Comparison of ENCODE assay signal across 21 cellular contexts in genomic region chr1:1926346-1926811, GRCh38. TPM values are rescaled to one million over a fixed set of nuclear protein-coding genes. Genes with fewer than 3 reads are reported as not detected.
DNase-seq lines count a peak whose midpoint lies in the region; ATAC-seq and TF ChIP-seq lines count a peak whose summit lies in the region.
"Had no signal": no experiment of that assay in that cellular context is flagged by ENCODE, and none has a peak within 500 bp of the region (broad histone marks: within the 10 kb centered on the region; RNA-seq: fewer than 3 reads in every experiment).

No MANE protein-coding gene starts in this region.

- TF ChIP-seq EP300 in transverse colon (IDR thresholded peaks at IDR 0.05; ENCODE audit: low read depth), result no peak

- in situ Hi-C loops in transverse colon (cut with MboI; ENCODE audit: low pct_ligation_motif_present in 1 of 4, low pct_unique_long_range_greater_than_20kb in 1 of 4, low sequenced_read_pairs in 3 of 4), result no loop called here

- H3K4me1 ChIP-seq in HEK293 (ENCODE audit: control insufficient read depth, insufficient read depth, low read length), result no peaks in the 10 kb centered on the region
- H3K4me1 ChIP-seq in right cardiac atrium (ENCODE audit: control insufficient read depth, insufficient read depth, low read length), result no peaks in the 10 kb centered on the region
- H3K4me1 ChIP-seq in transverse colon, result peaks cover 3 to 14% (median 11%) of the 10 kb centered on the region in 4 donors
- H3K4me1 ChIP-seq in colonic mucosa, result no peaks in the 10 kb centered on the region

- H3K4me3 ChIP-seq in HEK293 (ENCODE audit: low read depth, low read length) (no peak overlapping the region), right cardiac atrium (ENCODE audit: low read length) (no peak overlapping the region), transverse colon (no peak overlapping the region), colonic mucosa (no peak overlapping the region)

- CTCF ChIA-PET in HEK293 (lab: Yijun Ruan, JAX), result no interaction called here

- WGBS in right cardiac atrium, result 81% methylated on average over 26 of the region's 26 CpGs
- WGBS in transverse colon (ENCODE audit: low coverage in 1 of 2), 2 donors, result 78% methylated on average over 26 of the region's 26 CpGs; no CpG with 5 or more reads in 1 of the 2 donors

- ATAC-seq in right cardiac atrium (no peak), HG03571 (IDR thresholded peaks at IDR 0.05; ENCODE audit: unreplicated experiment) (no peak), GM18498 (IDR thresholded peaks at IDR 0.05; ENCODE audit: unreplicated experiment) (no peak)
- ATAC-seq: CD8-positive, alpha-beta T cell had no signal

- H3K9me3 ChIP-seq in HEK293 (ENCODE audit: control insufficient read depth, insufficient read depth, low read depth, low read length) (no peaks in the 10 kb centered on the region), right cardiac atrium (ENCODE audit: control insufficient read depth, low read length) (no peaks in the 10 kb centered on the region), transverse colon (no peaks in the 10 kb centered on the region), colonic mucosa (no peaks in the 10 kb centered on the region)

- no peak for TF ChIP-seq POLR2A in transverse colon (IDR thresholded peaks at IDR 0.05)

- H3K27me3 Mint-ChIP-seq in activated CD4-positive, alpha-beta T cell treated with anti-CD3 and anti-CD28 coated beads, Interleukin-2, amount 10 ng/mL, durations not matched to agents 24 days and 14 days, result no peaks in the 10 kb centered on the region

- no peaks in the 10 kb centered on the region for H3K4me1 Mint-ChIP-seq in activated CD4-positive, alpha-beta T cell treated with anti-CD3 and anti-CD28 coated beads, Interleukin-2, amount 10 ng/mL, durations not matched to agents 24 days and 14 days
- H3K4me1 Mint-ChIP-seq: B cell had no signal

- no peak overlapping the region for H3K4me3 Mint-ChIP-seq in activated CD4-positive, alpha-beta T cell treated with anti-CD3 and anti-CD28 coated beads, Interleukin-2, amount 10 ng/mL, durations not matched to agents 24 days and 14 days
- H3K4me3 Mint-ChIP-seq: B cell; CD8-positive, alpha-beta T cell had no signal

- H3K27me3 ChIP-seq in right cardiac atrium (ENCODE audit: control insufficient read depth, insufficient read depth) (no peaks in the 10 kb centered on the region), transverse colon (no peaks in the 10 kb centered on the region), colonic mucosa (no peaks in the 10 kb centered on the region)

- H3K36me3 ChIP-seq in HEK293 (ENCODE audit: control insufficient read depth in 2 of 2, insufficient read depth in 1 of 2, low read length in 2 of 2) (no peaks in the 10 kb centered on the region), transverse colon (no peaks in the 10 kb centered on the region), colonic mucosa (no peaks in the 10 kb centered on the region)

- intact Hi-C loops in activated CD4-positive, alpha-beta T cell treated with anti-CD3 and anti-CD28 coated beads, Interleukin-2, amount 10 ng/mL, durations not matched to agents 24 days and 14 days (cut with micrococcal nuclease), result no loop called here
- intact Hi-C loops in right cardiac atrium (cut with DNase I), result no loop called here
- intact Hi-C loops in transverse colon (cut with DNase I; ENCODE audit: low total_unique reads), result no loop called here
- intact Hi-C loops in colonic mucosa (cut with DNase I), result no loop called here

- POLR2A ChIA-PET in HEK293 (lab: Yijun Ruan, JAX), result no interaction called here

- no peak overlapping the region for H3K27ac Mint-ChIP-seq in activated CD4-positive, alpha-beta T cell treated with anti-CD3 and anti-CD28 coated beads, Interleukin-2, amount 10 ng/mL, durations not matched to agents 24 days and 14 days
- H3K27ac Mint-ChIP-seq: B cell; CD8-positive, alpha-beta T cell had no signal

- no peak overlapping the region for H3K27ac ChIP-seq in HEK293 (ENCODE audit: extremely low read depth, low read depth, low read length)
- no peak overlapping the region for H3K27ac ChIP-seq in right cardiac atrium (ENCODE audit: low read length)
- H3K27ac ChIP-seq in transverse colon, result no peak overlapping the region
- no peak overlapping the region for H3K27ac ChIP-seq in colonic mucosa

- TF ChIP-seq CTCF in HEK293 (tag by site-specific recombination; IDR thresholded peaks at IDR 0.05) (no peak), transverse colon (IDR thresholded peaks at IDR 0.05) (no peak), colonic mucosa (IDR thresholded peaks at IDR 0.05) (no peak)

- H3K36me3 Mint-ChIP-seq in activated CD4-positive, alpha-beta T cell treated with anti-CD3 and anti-CD28 coated beads, Interleukin-2, amount 10 ng/mL, durations not matched to agents 24 days and 14 days (ENCODE audit: low read depth), result no peaks in the 10 kb centered on the region
- H3K36me3 Mint-ChIP-seq: CD8-positive, alpha-beta T cell had no signal

- no peaks in the 10 kb centered on the region for H3K9me3 Mint-ChIP-seq in activated CD4-positive, alpha-beta T cell treated with anti-CD3 and anti-CD28 coated beads, Interleukin-2, amount 10 ng/mL, durations not matched to agents 24 days and 14 days
- H3K9me3 Mint-ChIP-seq: CD8-positive, alpha-beta T cell had no signal

- peak; percentile 52 for DNase-seq in activated CD4-positive, alpha-beta T cell treated with anti-CD3 and anti-CD28 coated beads, Interleukin-2, amount 10 ng/mL, durations not matched to agents 24 days and 14 days
- no peak for DNase-seq in activated CD4-positive, alpha-beta T cell treated with anti-CD3 and anti-CD28 coated beads for 4 hours
- DNase-seq in right cardiac atrium (peak in 2 of 3 donors; percentile 20 to 60), transverse colon (peak; percentile 6), colonic mucosa (no peak)
- DNase-seq: 8988T; Calu3; CD8-positive, alpha-beta T cell; GOT3; KBM-7; MV-4-11; NCI-H1694 treated with DMSO at 0.1 percent for 48 hours; NCI-H2107; NCI-H510A; NCI-H774; OCI-M1; SIG-M5 had no signal

- no peak overlapping the region for H3K9ac ChIP-seq in colonic mucosa (ENCODE audit: low read depth in 2 of 2, low read length in 2 of 2)

TF ChIP-seq in HEK293, 187 proteins besides CTCF, POLR2A, EP300 and RAD21:
- TF ChIP-seq HIC1 (tag by site-specific recombination; IDR thresholded peaks at IDR 0.05) (no peak), ZFP41 (tag by site-specific recombination; IDR thresholded peaks at IDR 0.05; ENCODE audit: borderline replicate concordance) (no peak), ZFHX2 (tag by site-specific recombination; conservative IDR thresholded peaks at IDR 0.05) (peak; percentile 23; the same call in 1 of the 2 replicates)

RNA-seq across cellular contexts. Expression of gene TMEM52, which starts 7.3 kb away (rescaled TPM):
- 1.1 and 3.1 TPM in 2 replicates for total RNA-seq in activated CD4-positive, alpha-beta T cell treated with anti-CD3 and anti-CD28 coated beads, Interleukin-2, amount 10 ng/mL, durations not matched to agents 24 days and 14 days
- under 1 TPM; 0.34 to 0.89 (median 0.59) TPM for total RNA-seq in right cardiac atrium
- 1.9 TPM for polyA plus RNA-seq in right cardiac atrium
- 1 to 10 TPM in 3 of 4 donors, not detected in 1; 5.2 to 9.5 (median 5.3) TPM for total RNA-seq in transverse colon
- 1 to 10 TPM; 3.5 to 9.8 TPM for total RNA-seq in colonic mucosa

RNA-seq across cellular contexts. Expression of gene CALML6, which starts 11.3 kb away (rescaled TPM):
- total RNA-seq in activated CD4-positive, alpha-beta T cell treated with anti-CD3 and anti-CD28 coated beads, Interleukin-2, amount 10 ng/mL, durations not matched to agents 24 days and 14 days, result 0.59 TPM in 1 of 2 replicates, not detected in the other
- total RNA-seq in right cardiac atrium (under 1 TPM in 2 of 4 donors, not detected in 2; 0.24 to 0.36 TPM), transverse colon (under 1 TPM in 1 of 4 donors, not detected in 3; 0.48 TPM), colonic mucosa (under 1 TPM in 1 of 2 donors, not detected in 1; 0.17 TPM)
- 0.18 TPM for polyA plus RNA-seq in right cardiac atrium

RNA-seq across cellular contexts. Expression of gene GNB1, which starts 35.5 kb away (rescaled TPM):
- total RNA-seq in activated CD4-positive, alpha-beta T cell treated with anti-CD3 and anti-CD28 coated beads, Interleukin-2, amount 10 ng/mL, durations not matched to agents 24 days and 14 days, result 403 and 422 TPM in 2 replicates
- 100 to 1,000 TPM; 152 to 205 (median 174) TPM for total RNA-seq in right cardiac atrium
- polyA plus RNA-seq in right cardiac atrium, result 73.7 TPM
- 100 to 1,000 TPM; 123 to 191 (median 174) TPM for total RNA-seq in transverse colon
- 100 to 1,000 TPM; 281 to 367 TPM for total RNA-seq in colonic mucosa

Comparison
In these comparisons a context has a peak if more than half of its experiments do, and no peak if none do; other contexts are left out.
1. DNase-seq: peak in activated CD4-positive, alpha-beta T cell treated with anti-CD3 and anti-CD28 coated beads, Interleukin-2, amount 10 ng/mL, durations not matched to agents 24 days and 14 days (single experiment), right cardiac atrium (2 of 3) and transverse colon (single experiment); none in activated CD4-positive, alpha-beta T cell treated with anti-CD3 and anti-CD28 coated beads for 4 hours (0 of 2) and colonic mucosa (single experiment).